ENCODE assay signal across 21 cellular contexts in genomic region chr12:32489070-32489469, GRCh38.
"Had no signal": no experiment of that assay in that cellular context is flagged by ENCODE, and none has a peak within 500 bp of the region (broad histone marks: within the 10 kb centered on the region; RNA-seq: fewer than 3 reads in every experiment).

No MANE protein-coding gene starts in this region.

- H3K4me3 Mint-ChIP-seq: central memory CD8-positive, alpha-beta T cell; mesothelial cell of epicardium; nephron progenitor cell; T-helper 1 cell treated with Interleukin-12 subunit alpha and Interleukin-12 subunit beta and Interleukin-4 antibody, amounts not matched to agents 30 μg/mL and 1 μg/mL, for 36 hours had no signal

- H3K9me3 ChIP-seq: colonic mucosa, right atrium auricular region, tibial nerve had no signal

- H3K27me3 ChIP-seq: brain microvascular endothelial cell, colonic mucosa, right atrium auricular region, tibial nerve had no signal

- H3K27ac Mint-ChIP-seq: mesothelial cell of epicardium; nephron progenitor cell; T-helper 1 cell treated with Interleukin-12 subunit alpha and Interleukin-12 subunit beta and Interleukin-4 antibody, amounts not matched to agents 30 μg/mL and 1 μg/mL, for 36 hours had no signal

- ATAC-seq: left lobe of liver had no signal

- H3K4me1 Mint-ChIP-seq: central memory CD8-positive, alpha-beta T cell had no signal

- H3K36me3 Mint-ChIP-seq: mesothelial cell of epicardium had no signal

- H3K4me3 ChIP-seq: colonic mucosa, lung, right atrium auricular region, tibial nerve had no signal

- H3K36me3 ChIP-seq: brain microvascular endothelial cell, colonic mucosa, right atrium auricular region, tibial nerve had no signal

- DNase-seq: activated CD4-positive, alpha-beta T cell treated with anti-CD3 and anti-CD28 coated beads for 1 hour; activated CD8-positive, alpha-beta memory T cell treated with anti-CD3 and anti-CD28 coated beads for 24 hours; activated CD8-positive, alpha-beta memory T cell treated with anti-CD3 and anti-CD28 coated beads, Interleukin-2, amount 50 U/mL, for 48 hours; activated effector memory CD4-positive, alpha-beta T cell treated with Interleukin-2 at 50 U/mL for 16 hours; activated naive CD4-positive, alpha-beta T cell treated with anti-CD3 and anti-CD28 coated beads, Interleukin-2, amount 50 U/mL, for 16 hours; activated T-cell treated with anti-CD3 and anti-CD28 coated beads, Interleukin-2, amount 50 U/mL, for 48 hours; aorta; brain microvascular endothelial cell; colonic mucosa; erythroblast; islet precursor cell; nephron progenitor cell; stimulated activated CD4-positive, alpha-beta T cell treated with anti-CD3 and anti-CD28 coated beads, Interleukin-2, amount 100 ng/mL, for 24 hours; stimulated activated naive CD4-positive, alpha-beta T cell treated with Interleukin-2 at 50 U/mL for 16 hours had no signal

- H3K9me3 Mint-ChIP-seq: central memory CD8-positive, alpha-beta T cell; mesothelial cell of epicardium; nephron progenitor cell; T-helper 1 cell treated with Interleukin-12 subunit alpha and Interleukin-12 subunit beta and Interleukin-4 antibody, amounts not matched to agents 30 μg/mL and 1 μg/mL, for 36 hours had no signal
